ENCODE assay signal across 39 cellular contexts in genomic region chr7:127551941-127552340, GRCh38. TPM values are rescaled to one million over a fixed set of nuclear protein-coding genes. Genes with fewer than 3 reads are reported as not detected.
"Had no signal": no experiment of that assay in that cellular context is flagged by ENCODE, and none has a peak within 500 bp of the region (broad histone marks: within the 10 kb centered on the region; RNA-seq: fewer than 3 reads in every experiment).

No MANE protein-coding gene starts in this region.

- H3K9me3 ChIP-seq: adrenal gland, ascending aorta, body of pancreas had no signal

- H3K4me3 Mint-ChIP-seq: activated naive CD4-positive, alpha-beta T cell treated with anti-CD3 and anti-CD28 coated beads for 36 hours; activated naive CD4-positive, alpha-beta T cell treated with anti-CD3 and anti-CD28 coated beads, Interleukin-2, amount 10 ng/mL, durations not matched to agents 7 days and 5 days; activated naive CD4-positive, alpha-beta T cell treated with anti-CD3 and anti-CD28 coated beads, Interleukin-2, amount 50 U/mL, for 24 hours; activated naive CD8-positive, alpha-beta T cell; activated naive CD8-positive, alpha-beta T cell treated with anti-CD3 and anti-CD28 coated beads for 36 hours; activated naive CD8-positive, alpha-beta T cell treated with anti-CD3 and anti-CD28 coated beads, Interleukin-2, amount 10 ng/mL, durations not matched to agents 7 days and 5 days; activated naive CD8-positive, alpha-beta T cell treated with anti-CD3 and anti-CD28 coated beads, Interleukin-2, amount 50 U/mL, for 24 hours; activated T-cell treated with anti-CD3 and anti-CD28 coated beads, Interleukin-2, amount 50 U/mL, for 24 hours; activated T-cell treated with anti-CD3 and anti-CD28 coated beads, Interleukin-2, amount 50 U/mL, for 4 hours; activated T-cell treated with anti-CD3 and anti-CD28 coated beads, Interleukin-2, amount 50 U/mL, for 72 hours; activated T-helper 1 cell treated with anti-CD3 and anti-CD28 coated beads, Interleukin-12 subunit alpha, Interleukin-12 subunit beta, Interleukin-2, Interleukin-4 antibody, amounts not matched to agents 30 ng/mL and 10 ng/mL and 1 ng/mL, durations not matched to agents 14 hours and 24 hours and 36 hours; activated T-helper 17 cell treated with anti-CD3 and anti-CD28 coated beads, Interleukin-2, amount 50 U/mL, for 72 hours; brain; central memory CD8-positive, alpha-beta T cell had no signal

- H3K9me3 Mint-ChIP-seq: activated naive CD4-positive, alpha-beta T cell treated with anti-CD3 and anti-CD28 coated beads, Interleukin-2, amount 50 U/mL, for 24 hours; activated naive CD8-positive, alpha-beta T cell treated with anti-CD3 and anti-CD28 coated beads, Interleukin-2, amount 10 ng/mL, durations not matched to agents 7 days and 5 days; activated naive CD8-positive, alpha-beta T cell treated with anti-CD3 and anti-CD28 coated beads, Interleukin-2, amount 50 U/mL, for 24 hours; activated T-helper 1 cell treated with anti-CD3 and anti-CD28 coated beads, Interleukin-12 subunit alpha, Interleukin-12 subunit beta, Interleukin-2, Interleukin-4 antibody, amounts not matched to agents 30 ng/mL and 10 ng/mL and 1 ng/mL, durations not matched to agents 14 hours and 24 hours and 36 hours; central memory CD8-positive, alpha-beta T cell had no signal

- H3K4me1 Mint-ChIP-seq: activated naive CD4-positive, alpha-beta T cell treated with anti-CD3 and anti-CD28 coated beads, Interleukin-2, amount 10 ng/mL, durations not matched to agents 7 days and 5 days; activated naive CD4-positive, alpha-beta T cell treated with anti-CD3 and anti-CD28 coated beads, Interleukin-2, amount 50 U/mL, for 24 hours; activated naive CD8-positive, alpha-beta T cell treated with anti-CD3 and anti-CD28 coated beads, Interleukin-2, amount 10 ng/mL, durations not matched to agents 7 days and 5 days; activated naive CD8-positive, alpha-beta T cell treated with anti-CD3 and anti-CD28 coated beads, Interleukin-2, amount 50 U/mL, for 24 hours; activated T-helper 17 cell treated with anti-CD3 and anti-CD28 coated beads, Interleukin-2, amount 50 U/mL, for 72 hours; brain; central memory CD8-positive, alpha-beta T cell had no signal

- DNase-seq: activated effector memory CD4-positive, alpha-beta T cell treated with anti-CD3 and anti-CD28 coated beads, Interleukin-2, amount 50 U/mL, for 16 hours; activated effector memory CD4-positive, alpha-beta T cell treated with Interleukin-2 at 50 U/mL for 16 hours; activated gamma-delta T cell; activated gamma-delta T cell treated with Interleukin-2 at 50 U/mL for 16 hours; activated naive CD4-positive, alpha-beta T cell; activated naive CD4-positive, alpha-beta T cell treated with anti-CD3 and anti-CD28 coated beads for 36 hours; activated naive CD4-positive, alpha-beta T cell treated with anti-CD3 and anti-CD28 coated beads, Interleukin-2, amount 10 ng/mL, durations not matched to agents 7 days and 5 days; activated naive CD4-positive, alpha-beta T cell treated with anti-CD3 and anti-CD28 coated beads, Interleukin-2, amount 50 U/mL, for 16 hours; activated naive CD4-positive, alpha-beta T cell treated with Interleukin-2 at 50 U/mL for 16 hours; activated naive CD8-positive, alpha-beta T cell treated with anti-CD3 and anti-CD28 coated beads for 36 hours; activated naive CD8-positive, alpha-beta T cell treated with anti-CD3 and anti-CD28 coated beads, Interleukin-2, amount 10 ng/mL, durations not matched to agents 7 days and 5 days; activated naive CD8-positive, alpha-beta T cell treated with anti-CD3 and anti-CD28 coated beads, Interleukin-2, amount 50 U/mL, for 24 hours; activated T-cell treated with anti-CD3 and anti-CD28 coated beads, Interleukin-2, amount 50 U/mL, for 1 hour; activated T-cell treated with anti-CD3 and anti-CD28 coated beads, Interleukin-2, amount 50 U/mL, for 24 hours; activated T-cell treated with anti-CD3 and anti-CD28 coated beads, Interleukin-2, amount 50 U/mL, for 4 hours; activated T-cell treated with anti-CD3 and anti-CD28 coated beads, Interleukin-2, amount 50 U/mL, for 48 hours; activated T-cell treated with anti-CD3 and anti-CD28 coated beads, Interleukin-2, amount 50 U/mL, for 72 hours; amniotic stem cell; amygdala; anterior cingulate cortex; aorta; body of pancreas; brain microvascular endothelial cell; caudate nucleus; central memory CD4-positive, alpha-beta T cell; cerebellar nuclear complex had no signal

- H3K4me3 ChIP-seq: adrenal gland, ascending aorta, body of pancreas, breast epithelium, cardiac muscle cell had no signal

- H3K27me3 Mint-ChIP-seq: activated naive CD8-positive, alpha-beta T cell; activated naive CD8-positive, alpha-beta T cell treated with anti-CD3 and anti-CD28 coated beads, Interleukin-2, amount 10 ng/mL, durations not matched to agents 7 days and 5 days had no signal

- H3K27me3 ChIP-seq: adrenal gland, ascending aorta, body of pancreas, brain microvascular endothelial cell, breast epithelium, cardiac muscle cell had no signal

- H3K36me3 ChIP-seq: adrenal gland, ascending aorta, brain microvascular endothelial cell, breast epithelium, cardiac muscle cell had no signal

- H3K27ac Mint-ChIP-seq: activated naive CD4-positive, alpha-beta T cell treated with anti-CD3 and anti-CD28 coated beads for 36 hours; activated naive CD4-positive, alpha-beta T cell treated with anti-CD3 and anti-CD28 coated beads, Interleukin-2, amount 10 ng/mL, durations not matched to agents 7 days and 5 days; activated naive CD4-positive, alpha-beta T cell treated with anti-CD3 and anti-CD28 coated beads, Interleukin-2, amount 50 U/mL, for 24 hours; activated naive CD4-positive, alpha-beta T cell treated with anti-CD3 and anti-CD28 coated beads, Interleukin-2, amount 50 U/mL, for 72 hours; activated naive CD8-positive, alpha-beta T cell; activated naive CD8-positive, alpha-beta T cell treated with anti-CD3 and anti-CD28 coated beads for 36 hours; activated naive CD8-positive, alpha-beta T cell treated with anti-CD3 and anti-CD28 coated beads, Interleukin-2, amount 10 ng/mL, durations not matched to agents 7 days and 5 days; activated naive CD8-positive, alpha-beta T cell treated with anti-CD3 and anti-CD28 coated beads, Interleukin-2, amount 50 U/mL, for 24 hours; activated T-cell treated with anti-CD3 and anti-CD28 coated beads, Interleukin-2, amount 50 U/mL, for 24 hours; activated T-cell treated with anti-CD3 and anti-CD28 coated beads, Interleukin-2, amount 50 U/mL, for 72 hours; activated T-helper 1 cell treated with anti-CD3 and anti-CD28 coated beads, Interleukin-12 subunit alpha, Interleukin-12 subunit beta, Interleukin-2, Interleukin-4 antibody, amounts not matched to agents 30 ng/mL and 10 ng/mL and 1 ng/mL, durations not matched to agents 14 hours and 24 hours and 36 hours; activated T-helper 17 cell treated with anti-CD3 and anti-CD28 coated beads, Interleukin-2, amount 50 U/mL, for 72 hours; activated T-helper 2 cell treated with anti-CD3 and anti-CD28 coated beads, Interferon-gamma antibody, Interleukin-2, Interleukin-4, amounts not matched to agents 10 μg/mL and 5 μg/mL and 100 μg/mL, durations not matched to agents 14 hours and 24 hours and 36 hours; brain had no signal

- H3K27ac ChIP-seq: adrenal gland, ascending aorta, body of pancreas, brain microvascular endothelial cell, breast epithelium, cardiac muscle cell had no signal

- H3K36me3 Mint-ChIP-seq: activated naive CD4-positive, alpha-beta T cell treated with anti-CD3 and anti-CD28 coated beads, Interleukin-2, amount 10 ng/mL, durations not matched to agents 7 days and 5 days; activated naive CD8-positive, alpha-beta T cell; activated naive CD8-positive, alpha-beta T cell treated with anti-CD3 and anti-CD28 coated beads for 36 hours; activated naive CD8-positive, alpha-beta T cell treated with anti-CD3 and anti-CD28 coated beads, Interleukin-2, amount 10 ng/mL, durations not matched to agents 7 days and 5 days; brain had no signal

- H3K4me1 ChIP-seq: adrenal gland, ascending aorta, body of pancreas, breast epithelium had no signal

RNA-seq across cellular contexts. Expression of gene FSCN3, which starts 41.6 kb away (rescaled TPM):
- total RNA-seq: ascending aorta, chondrocyte had no signal
- polyA plus RNA-seq: aorta had no signal
